Comparison of ENCODE assay signal across 9 cellular contexts in the genomic region with DNA sequence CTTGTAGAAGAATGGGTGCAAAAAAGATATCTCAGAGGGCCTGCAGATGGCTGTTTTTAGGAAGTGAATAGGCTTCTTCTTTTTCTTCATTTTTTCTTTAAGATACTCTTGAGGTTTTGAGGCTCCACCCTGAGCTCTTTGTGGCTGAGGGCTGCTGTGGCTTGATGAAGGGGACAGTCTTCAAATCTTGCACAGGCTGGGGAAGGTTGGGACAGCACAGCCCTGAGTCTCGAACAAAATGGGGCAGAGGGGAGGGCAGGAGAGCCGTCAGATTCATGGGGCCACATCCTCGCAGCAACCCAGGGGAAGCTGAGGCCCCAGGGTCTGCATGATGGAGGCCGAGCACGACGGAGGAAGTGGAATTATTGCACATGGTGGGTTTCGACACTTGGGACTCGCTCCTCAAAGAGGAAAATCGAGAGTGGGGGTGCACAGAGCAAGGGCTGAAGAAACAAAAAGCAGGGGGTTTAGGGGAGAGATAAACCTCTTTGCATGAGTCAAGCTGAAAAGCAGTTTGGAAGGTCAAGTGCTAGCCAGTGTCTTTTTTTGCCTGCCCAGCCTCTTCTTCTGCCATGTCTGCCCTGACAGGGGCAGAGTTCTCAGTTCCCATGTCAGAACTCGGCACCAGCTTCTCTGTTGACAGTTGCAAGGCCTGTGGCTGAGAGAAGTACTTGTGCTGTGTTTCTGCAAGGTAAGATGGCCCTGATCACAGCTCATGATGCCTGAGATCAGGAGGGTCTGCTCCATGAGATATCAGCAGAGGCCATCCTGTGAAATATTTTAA. TPM values are rescaled to one million over a fixed set of nuclear protein-coding genes. Genes with fewer than 3 reads are reported as not detected.
DNase-seq lines count a peak whose midpoint lies in the region; ATAC-seq and TF ChIP-seq lines count a peak whose summit lies in the region.
"Had no signal": no experiment of that assay in that cellular context is flagged by ENCODE, and none has a peak within 500 bp of the region (broad histone marks: within the 10 kb centered on the region; RNA-seq: fewer than 3 reads in every experiment).

No MANE protein-coding gene starts in this region.

- peak overlapping the region in 1 of 2 experiments; percentile 11 for H3K18ac ChIP-seq in mesenchymal stem cell (ENCODE audit: low read depth in 1 of 2, low read length in 2 of 2)

- peaks cover 3% of the 10 kb centered on the region; the same call in 1 of the 2 replicates for H4K20me1 ChIP-seq in SK-N-SH (ENCODE audit: insufficient read depth)

- H3K9me3 ChIP-seq in SK-N-SH, result no peaks in the 10 kb centered on the region
- H3K9me3 ChIP-seq in tibial artery, result no peaks in the 10 kb centered on the region
- no peaks in the 10 kb centered on the region for H3K9me3 ChIP-seq in mesenchymal stem cell (ENCODE audit: control insufficient read depth, low read length)
- H3K9me3 ChIP-seq: A549 had no signal

- peaks cover 18 to 53% of the 10 kb centered on the region in 2 experiments; a peak in 3 of 4 replicates for H3K4me1 ChIP-seq in SK-N-SH (ENCODE audit: control insufficient read depth in 1 of 2, insufficient read depth in 2 of 2, low read depth in 1 of 2, low read length in 1 of 2)
- peaks cover 0 to 22% (median 11%) of the 10 kb centered on the region in 4 donors for H3K4me1 ChIP-seq in tibial artery
- peaks cover 11% of the 10 kb centered on the region for H3K4me1 ChIP-seq in mesenchymal stem cell (ENCODE audit: control insufficient read depth, insufficient read depth, low read depth, low read length)

- no peak for TF ChIP-seq RAD21 in SK-N-SH (IDR thresholded peaks at IDR 0.05; ENCODE audit: low read length)

- H3K27me3 ChIP-seq in SK-N-SH (ENCODE audit: insufficient read depth), result no peaks in the 10 kb centered on the region
- H3K27me3 ChIP-seq in tibial artery, result no peaks in the 10 kb centered on the region
- no peaks in the 10 kb centered on the region for H3K27me3 ChIP-seq in mesenchymal stem cell (ENCODE audit: control insufficient read depth in 1 of 2, insufficient read depth in 1 of 2, low read length in 2 of 2)

- H3K4ac ChIP-seq in mesenchymal stem cell (ENCODE audit: low read depth in 1 of 2, low read length in 2 of 2), result no peak overlapping the region

- no peak overlapping the region for H4K8ac ChIP-seq in mesenchymal stem cell (ENCODE audit: low read length)

- H3F3A ChIP-seq in SK-N-SH (replicated peaks; ENCODE audit: insufficient read depth), result no peaks in the 10 kb centered on the region

- H3K27ac Mint-ChIP-seq in brain, result peak overlapping the region; percentile 27 to 83 (median 81)

- 0 out of 4 replicates have a peak overlapping the region, but pooled peaks of 1 of the 2 experiments have one; percentile 52 for H3K27ac ChIP-seq in SK-N-SH (ENCODE audit: low read depth in 2 of 2, low read length in 1 of 2)
- H3K27ac ChIP-seq in skin epidermis, result peak overlapping the region in 16 of 21 experiments; percentile 1 to 96 (median 65)
- no peak overlapping the region for H3K27ac ChIP-seq in tibial artery
- H3K27ac ChIP-seq in mesenchymal stem cell (ENCODE audit: low read length, poor library complexity, severe bottlenecking), result no peak overlapping the region
- H3K27ac ChIP-seq: A549 had no signal

- H3K27me3 Mint-ChIP-seq in brain, result no peaks in the 10 kb centered on the region

- H3K79me2 ChIP-seq in SK-N-SH (ENCODE audit: insufficient read depth), result peaks cover 44% of the 10 kb centered on the region

- H3K79me1 ChIP-seq in mesenchymal stem cell (replicated peaks; ENCODE audit: low read length, poor library complexity, severe bottlenecking), result peaks cover 47% of the 10 kb centered on the region

- H2BK12ac ChIP-seq in mesenchymal stem cell (ENCODE audit: low read length in 2 of 2), result no peak overlapping the region

- POLR2A ChIA-PET in SK-N-SH (lab: Yijun Ruan, JAX), result interaction anchor here (1.0 kb wide), 1 partner anchor 16 kb away, joined by 3 read pairs; no protein-coding TSS in a partner anchor

- H2AFZ ChIP-seq in SK-N-SH (ENCODE audit: low read depth) (no peak overlapping the region), mesenchymal stem cell (ENCODE audit: low read depth, low read length) (no peak overlapping the region)

- H2BK5ac ChIP-seq in mesenchymal stem cell (ENCODE audit: low read depth, low read length, poor library complexity, severe bottlenecking), result no peak overlapping the region

- CTCF ChIA-PET in SK-N-SH (lab: Yijun Ruan, JAX), result interaction anchor here (0.8 to 1.3 kb wide), 8 partner anchors 13 to 138 kb away, joined by 3 to 4 read pairs (median 4); no protein-coding TSS in a partner anchor

- H3K9ac ChIP-seq in SK-N-SH (no peak overlapping the region), mesenchymal stem cell (ENCODE audit: low read length) (no peak overlapping the region)

- H3K14ac ChIP-seq in mesenchymal stem cell (ENCODE audit: low read length in 2 of 2), result no peak overlapping the region

- no peaks in the 10 kb centered on the region for H3K9me2 ChIP-seq in SK-N-SH

- no peak overlapping the region for H2BK15ac ChIP-seq in mesenchymal stem cell (ENCODE audit: low read depth, poor library complexity, severe bottlenecking)

- no peak overlapping the region for H3K4me3 Mint-ChIP-seq in brain

- no peaks in the 10 kb centered on the region for H3K9me3 Mint-ChIP-seq in brain

- H3K23ac ChIP-seq in mesenchymal stem cell (ENCODE audit: low read length in 2 of 2), result no peak overlapping the region

- DNase-seq in SK-N-SH, result no peak
- DNase-seq in NOMO-1 treated with dmso at 0.1 percent for 144 hours (lab: John Stamatoyannopoulos, UW; ENCODE audit: unreplicated experiment), result peak; percentile 69
- no peak for DNase-seq in tibial artery
- no peak for DNase-seq in mesenchymal stem cell

- H4K91ac ChIP-seq in mesenchymal stem cell (ENCODE audit: low read length), result no peak overlapping the region

- no peak overlapping the region for H3K4me2 ChIP-seq in SK-N-SH
- no peak overlapping the region for H3K4me2 ChIP-seq in mesenchymal stem cell (ENCODE audit: low read length, poor library complexity, severe bottlenecking)
- H3K4me2 ChIP-seq: A549 had no signal

- peaks cover 21% of the 10 kb centered on the region for H3K36me3 Mint-ChIP-seq in brain

- H3K4me3 ChIP-seq in SK-N-SH (ENCODE audit: low read depth in 2 of 2, low read length in 1 of 2) (no peak overlapping the region), skin epidermis (no peak overlapping the region), tibial artery (no peak overlapping the region), mesenchymal stem cell (ENCODE audit: insufficient read depth in 1 of 2, low read depth in 1 of 2, low read length in 2 of 2) (no peak overlapping the region)
- H3K4me3 ChIP-seq: A549 had no signal

- peak; percentile 38; the same call in 2 of the 3 replicates for ATAC-seq in SK-N-SH treated with all-trans-retinoic acid at 6 μM for 48 hours
- ATAC-seq in HG03571 (IDR thresholded peaks at IDR 0.05; ENCODE audit: unreplicated experiment), result no peak
- ATAC-seq: A549 had no signal

- intact Hi-C loops in tibial artery (cut with DNase I; ENCODE audit: low total_unique reads), result no loop called here

- no peak for TF ChIP-seq EP300 in SK-N-SH (IDR thresholded peaks at IDR 0.05; ENCODE audit: borderline replicate concordance in 1 of 2, low read depth in 1 of 2, low read length in 1 of 2)

- H2AK5ac ChIP-seq in mesenchymal stem cell (ENCODE audit: low read length, severe bottlenecking), result no peak overlapping the region

- H3K36me3 ChIP-seq in SK-N-SH (replicated peaks in 1 of 2; ENCODE audit: control insufficient read depth in 1 of 2, insufficient read depth in 2 of 2, low read length in 1 of 2) (no peaks in the 10 kb centered on the region), tibial artery (no peaks in the 10 kb centered on the region), mesenchymal stem cell (ENCODE audit: control insufficient read depth in 1 of 2, insufficient read depth in 2 of 2, low read depth in 1 of 2, low read length in 2 of 2) (peaks cover 0 to 7% of the 10 kb centered on the region in 2 experiments)

- 90% methylated on average over 10 of the region's 10 CpGs for WGBS in SK-N-SH (ENCODE audit: low lambda C conversion rate)
- WGBS in mesenchymal stem cell, result 91% methylated on average over 10 of the region's 10 CpGs

- H2BK120ac ChIP-seq in mesenchymal stem cell (ENCODE audit: low read depth, low read length), result no peak overlapping the region

- TF ChIP-seq CTCF in SK-N-SH (IDR thresholded peaks at IDR 0.05), result no peak
- no peak for TF ChIP-seq CTCF in brain (conservative IDR thresholded peaks at IDR 0.05)
- TF ChIP-seq CTCF in tibial artery (IDR thresholded peaks at IDR 0.05), result no peak

- H3K4me1 Mint-ChIP-seq in brain, result peaks cover 76% of the 10 kb centered on the region

TF ChIP-seq in SK-N-SH treated with all-trans-retinoic acid at 6 μM for 48 hours, 23 proteins besides CTCF, POLR2A, EP300 and RAD21 (continues in another document):
- TF ChIP-seq RARB (CRISPR knock-in tag; IDR thresholded peaks at IDR 0.05), result no peak
- TF ChIP-seq PPARA (CRISPR knock-in tag; IDR thresholded peaks at IDR 0.05; ENCODE audit: borderline replicate concordance), result no peak
- TF ChIP-seq BACH2 (CRISPR knock-in tag; IDR thresholded peaks at IDR 0.05; ENCODE audit: borderline replicate concordance), result no peak

TF ChIP-seq in SK-N-SH, 30 proteins besides CTCF, POLR2A, EP300 and RAD21 (continues in another document):
- TF ChIP-seq, protein P1, sequence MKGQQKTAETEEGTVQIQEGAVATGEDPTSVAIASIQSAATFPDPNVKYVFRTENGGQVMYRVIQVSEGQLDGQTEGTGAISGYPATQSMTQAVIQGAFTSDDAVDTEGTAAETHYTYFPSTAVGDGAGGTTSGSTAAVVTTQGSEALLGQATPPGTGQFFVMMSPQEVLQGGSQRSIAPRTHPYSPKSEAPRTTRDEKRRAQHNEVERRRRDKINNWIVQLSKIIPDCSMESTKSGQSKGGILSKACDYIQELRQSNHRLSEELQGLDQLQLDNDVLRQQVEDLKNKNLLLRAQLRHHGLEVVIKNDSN (IDR thresholded peaks at IDR 0.05; ENCODE audit: borderline replicate concordance, low read depth), result no peak
- TF ChIP-seq JUND (IDR thresholded peaks at IDR 0.05) (no peak), CHD2 (IDR thresholded peaks at IDR 0.05; ENCODE audit: low read length, partially characterized antibody) (no peak), ELF1 (IDR thresholded peaks at IDR 0.05) (no peak), MEF2A (IDR thresholded peaks at IDR 0.05; ENCODE audit: borderline replicate concordance, low read depth) (no peak), FOXJ3 (CRISPR knock-in tag; IDR thresholded peaks at IDR 0.05) (no peak), SIN3A (IDR thresholded peaks at IDR 0.05; ENCODE audit: borderline replicate concordance, low read depth, low read length) (no peak), FOSL2 (IDR thresholded peaks at IDR 0.05; ENCODE audit: borderline replicate concordance, low read depth) (no peak), RXRA (IDR thresholded peaks at IDR 0.05; ENCODE audit: borderline replicate concordance, low read depth) (no peak)

RNA-seq across cellular contexts. Expression of gene INPP4A, which starts 19.5 kb away (rescaled TPM):
- polyA plus RNA-seq in SK-N-SH (2012; rRNA removed) (15.0 and 18.3 TPM in 2 replicates), brain (ENCODE audit: insufficient read depth, low read depth, low replicate concordance) (11.1 TPM)
- 7.8 and 12.0 TPM in 2 replicates for polyA plus RNA-seq in SK-N-SH (2012; cell fraction: cytosol; rRNA removed)
- polyA plus RNA-seq in SK-N-SH (2012; cell fraction: nucleus; rRNA removed), result 31.3 and 31.4 TPM in 2 replicates
- 8.0 TPM for polyA plus RNA-seq in mesenchymal stem cell (2013, experiment 1 of 2)
- polyA plus RNA-seq in mesenchymal stem cell (2013, experiment 2 of 2), result 7.8 TPM

Comparison
In these comparisons a context has a peak if more than half of its experiments do, and no peak if none do; other contexts are left out.
1. H3K27ac ChIP-seq: peak in skin epidermis (16 of 21); none in tibial artery (0 of 2) and mesenchymal stem cell (single experiment).